1 cellular context compared by ENCODE assay signal in the genomic region with DNA sequence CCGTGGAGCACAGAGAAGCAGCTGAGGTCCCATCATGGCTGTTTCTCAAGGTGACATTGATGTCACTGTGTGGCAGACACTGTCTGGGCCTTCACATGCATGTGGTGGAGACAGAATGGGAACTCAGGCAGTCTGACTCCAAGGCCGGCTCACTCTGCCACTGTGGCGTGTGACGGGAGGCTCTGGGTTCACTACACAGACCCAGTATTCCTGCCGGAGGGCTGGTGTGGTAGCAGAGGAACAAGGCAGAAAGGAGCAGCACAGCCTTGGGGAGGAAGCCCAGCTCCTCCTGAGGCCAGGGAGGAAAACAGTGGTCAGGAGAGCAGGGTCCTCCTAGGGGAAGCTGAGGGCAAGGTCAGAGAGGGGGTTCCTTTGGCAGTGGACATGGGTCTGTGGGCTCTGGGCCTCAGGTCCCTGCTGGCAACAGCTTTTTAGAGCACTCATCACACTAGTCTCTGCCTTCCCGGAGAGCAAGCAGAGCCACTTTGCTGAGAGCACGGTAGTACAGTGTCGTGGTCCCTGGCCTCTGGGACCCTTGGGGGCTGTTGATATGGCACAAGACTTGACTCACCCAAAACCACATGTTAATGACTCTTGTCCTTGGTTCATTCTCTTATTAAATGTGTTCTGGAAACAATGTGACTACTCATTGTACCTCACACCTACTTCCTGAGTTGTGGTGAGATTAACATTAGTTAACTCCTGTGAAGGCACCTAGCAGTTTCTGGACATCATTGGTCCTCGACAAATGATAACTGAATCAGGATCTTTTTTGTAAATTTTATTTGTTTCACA.
TF ChIP-seq lines count a peak whose summit lies in the region.

No MANE protein-coding gene starts in this region.

TF ChIP-seq in endothelial cell of umbilical vein, 7 proteins besides CTCF, POLR2A, EP300 and RAD21:
- TF ChIP-seq GATA2 (IDR thresholded peaks at IDR 0.05; ENCODE audit: insufficient read depth, insufficient read length, low read depth, low read length): peak; percentile 18
- TF ChIP-seq FOS (IDR thresholded peaks at IDR 0.05; ENCODE audit: borderline replicate concordance, insufficient read depth, low read length): no peak
- no peak for TF ChIP-seq MAX (IDR thresholded peaks at IDR 0.05; ENCODE audit: insufficient read depth, insufficient read length)
